8 cellular contexts compared by ENCODE assay signal in the genomic region with DNA sequence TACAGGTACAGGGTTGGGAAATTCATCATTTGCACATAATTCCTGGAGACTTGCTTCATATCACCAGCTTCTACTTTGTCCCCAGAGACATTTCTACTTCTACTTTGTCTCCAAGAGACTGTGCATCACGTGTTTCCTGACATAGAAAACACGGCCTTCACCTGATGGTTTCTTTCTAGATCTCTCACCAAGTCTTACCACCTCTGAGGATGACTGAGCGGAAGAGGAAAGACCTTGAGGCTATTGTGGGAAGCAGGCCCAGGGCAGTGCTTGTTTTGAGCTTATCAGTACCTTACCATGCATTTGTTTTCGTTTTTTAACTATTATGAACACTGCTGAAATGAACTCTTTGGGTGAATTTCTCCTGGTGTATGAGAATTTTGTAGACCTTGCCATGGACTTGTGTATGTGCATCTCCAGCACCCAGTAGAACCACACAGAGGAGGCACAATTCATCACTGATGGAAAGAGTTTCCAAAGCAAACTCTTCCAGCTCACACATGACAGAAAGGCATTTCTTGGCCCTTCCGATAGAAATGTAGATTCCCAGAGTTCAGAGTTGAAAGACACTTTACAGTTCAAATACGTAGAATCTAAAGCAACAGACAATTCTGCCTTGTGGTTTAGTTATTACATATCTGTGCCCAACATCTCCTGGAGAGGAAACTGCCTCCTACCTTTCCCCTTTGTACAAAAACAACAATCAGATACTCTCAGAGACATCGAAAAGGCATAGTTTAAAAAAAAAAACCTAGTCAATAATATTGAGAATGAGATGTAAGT.
A peak's percentile ranks its signal among the peaks of the same experiment; 100 is the strongest.
DNase-seq lines count a peak whose midpoint lies in the region; ATAC-seq and TF ChIP-seq lines count a peak whose summit lies in the region.

No MANE protein-coding gene starts in this region.

- H3K27me3 Mint-ChIP-seq in HFFc6 (ENCODE audit: insufficient read depth) (peaks cover 11% of the 10 kb centered on the region), progenitor cell of endocrine pancreas (peaks cover 19% of the 10 kb centered on the region)

- H3K36me3 Mint-ChIP-seq in HFFc6 (ENCODE audit: low read depth) = no peaks in the 10 kb centered on the region
- H3K36me3 Mint-ChIP-seq in progenitor cell of endocrine pancreas (ENCODE audit: insufficient read depth) = no peaks in the 10 kb centered on the region

- DNase-seq in activated CD8-positive, alpha-beta memory T cell treated with anti-CD3 and anti-CD28 coated beads, Interleukin-2, amount 50 U/mL, for 24 hours (ENCODE audit: extremely low read depth) = peak; percentile 24
- peak; percentile 29 to 44 (median 34) for DNase-seq in stimulated activated CD4-positive, alpha-beta T cell treated with anti-CD3 and anti-CD28 coated beads, Interleukin-12 subunit alpha, Interleukin-12 subunit beta, amount 100 ng/mL, for 48 hours (ENCODE audit: low read depth in 2 of 3, low spot score in 1 of 3)
- DNase-seq in NCI-H82 treated with DMSO at 0.1 percent for 48 hours (lab: John Stamatoyannopoulos, UW; ENCODE audit: unreplicated experiment) (no peak), HFFc6 (no peak), progenitor cell of endocrine pancreas (ENCODE audit: low spot score, unreplicated experiment) (no peak), NCI-H146 treated with DMSO at 0.1 percent for 48 hours (lab: John Stamatoyannopoulos, UW; ENCODE audit: unreplicated experiment) (no peak)

- H3K4me1 Mint-ChIP-seq in HFFc6 (ENCODE audit: low read depth) (no peaks in the 10 kb centered on the region; the same call in 1 of the 2 replicates), progenitor cell of endocrine pancreas (ENCODE audit: low read depth) (no peaks in the 10 kb centered on the region)

- TF ChIP-seq CTCF in HFFc6 (IDR thresholded peaks at IDR 0.05) (no peak), progenitor cell of endocrine pancreas (IDR thresholded peaks at IDR 0.05; ENCODE audit: unreplicated experiment) (no peak)

- ATAC-seq in GM18502 (IDR thresholded peaks at IDR 0.05; ENCODE audit: poor library complexity, unreplicated experiment) = peak; percentile 94
- peak; percentile 77 for ATAC-seq in HG03196 (IDR thresholded peaks at IDR 0.05; ENCODE audit: unreplicated experiment)

- no peak overlapping the region for H3K27ac Mint-ChIP-seq in HFFc6
- H3K27ac Mint-ChIP-seq in progenitor cell of endocrine pancreas = no peak overlapping the region

- no peaks in the 10 kb centered on the region for H3K9me3 Mint-ChIP-seq in HFFc6
- no peaks in the 10 kb centered on the region for H3K9me3 Mint-ChIP-seq in progenitor cell of endocrine pancreas (ENCODE audit: low read depth)

- no peak overlapping the region for H3K4me3 Mint-ChIP-seq in HFFc6
- H3K4me3 Mint-ChIP-seq in progenitor cell of endocrine pancreas (ENCODE audit: low read depth) = no peak overlapping the region

Comparison
In these comparisons a context has a peak if more than half of its experiments do, and no peak if none do; other contexts are left out.
1. DNase-seq: peak in activated CD8-positive, alpha-beta memory T cell treated with anti-CD3 and anti-CD28 coated beads, Interleukin-2, amount 50 U/mL, for 24 hours (single experiment) and stimulated activated CD4-positive, alpha-beta T cell treated with anti-CD3 and anti-CD28 coated beads, Interleukin-12 subunit alpha, Interleukin-12 subunit beta, amount 100 ng/mL, for 48 hours (3 of 3); none in NCI-H82 treated with DMSO at 0.1 percent for 48 hours (single experiment), HFFc6 (single experiment), progenitor cell of endocrine pancreas (single experiment) and NCI-H146 treated with DMSO at 0.1 percent for 48 hours (single experiment).